In the genomic region with DNA sequence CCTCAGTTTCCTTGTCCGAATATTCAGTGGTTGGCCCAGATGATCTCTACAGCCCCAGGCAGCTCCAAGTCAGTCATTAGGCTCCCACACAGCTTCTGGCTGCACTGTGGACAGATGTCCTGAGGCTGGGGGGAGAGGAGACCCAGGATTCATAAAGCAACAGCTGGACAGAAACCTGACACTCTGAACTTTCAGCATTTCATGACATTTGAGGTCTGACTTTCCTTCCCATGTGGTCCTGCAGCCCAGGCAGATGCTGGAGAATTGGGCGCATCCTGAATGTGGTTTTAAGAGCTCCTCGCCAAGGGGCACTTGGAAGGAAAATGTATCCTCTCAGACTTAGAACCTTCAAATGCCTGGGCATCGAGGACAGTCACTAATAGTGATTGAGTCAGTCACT, we compare ENCODE assay signal across 19 cellular contexts. TPM values are rescaled to one million over a fixed set of nuclear protein-coding genes. Genes with fewer than 3 reads are reported as not detected.
DNase-seq lines count a peak whose midpoint lies in the region; ATAC-seq lines count a peak whose summit lies in the region.
"Had no signal": no experiment of that assay in that cellular context is flagged by ENCODE, and none has a peak within 500 bp of the region (broad histone marks: within the 10 kb centered on the region; RNA-seq: fewer than 3 reads in every experiment).

No MANE protein-coding gene starts in this region.

- H3K36me3 Mint-ChIP-seq in activated T-cell treated with anti-CD3 and anti-CD28 coated beads, Interleukin-2, amount 50 U/mL, for 24 hours (ENCODE audit: low read depth) = no peaks in the 10 kb centered on the region
- H3K36me3 Mint-ChIP-seq: CD14-positive monocyte; CD4-positive, alpha-beta memory T cell had no signal

- ATAC-seq in GM19035 (IDR thresholded peaks at IDR 0.05; ENCODE audit: unreplicated experiment) = no peak
- ATAC-seq: A549, HCT116, K562 had no signal

- H3K27ac Mint-ChIP-seq in activated T-cell treated with anti-CD3 and anti-CD28 coated beads, Interleukin-2, amount 50 U/mL, for 24 hours = no peak overlapping the region
- H3K27ac Mint-ChIP-seq: CD4-positive, alpha-beta memory T cell; HFFc6 had no signal

- H3K9me3 Mint-ChIP-seq in activated T-cell treated with anti-CD3 and anti-CD28 coated beads, Interleukin-2, amount 50 U/mL, for 24 hours = no peaks in the 10 kb centered on the region
- H3K9me3 Mint-ChIP-seq: CD14-positive monocyte, HFFc6 had no signal

- H3K4me1 Mint-ChIP-seq in activated T-cell treated with anti-CD3 and anti-CD28 coated beads, Interleukin-2, amount 50 U/mL, for 24 hours (ENCODE audit: low read depth) = no peaks in the 10 kb centered on the region
- H3K4me1 Mint-ChIP-seq: CD4-positive, alpha-beta memory T cell had no signal

- H3K4me3 Mint-ChIP-seq in activated T-cell treated with anti-CD3 and anti-CD28 coated beads, Interleukin-2, amount 50 U/mL, for 24 hours = no peak overlapping the region
- H3K4me3 Mint-ChIP-seq: CD14-positive monocyte; CD4-positive, alpha-beta memory T cell; HFFc6 had no signal

- peaks cover 23% of the 10 kb centered on the region for H3K27me3 Mint-ChIP-seq in activated T-cell treated with anti-CD3 and anti-CD28 coated beads, Interleukin-2, amount 50 U/mL, for 24 hours

- DNase-seq in NCI-H2171 treated with DMSO at 0.1 percent for 48 hours (lab: John Stamatoyannopoulos, UW) = peak; percentile 47
- DNase-seq in NCI-H2171 (lab: John Stamatoyannopoulos, UW) = no peak
- DNase-seq in RPMI7951 (ENCODE audit: low read depth) = peak; percentile 54
- peak; percentile 55 for DNase-seq in myocyte (ENCODE audit: low read depth)
- no peak for DNase-seq in activated T-cell treated with anti-CD3 and anti-CD28 coated beads, Interleukin-2, amount 50 U/mL, for 24 hours
- no peak for DNase-seq in NCI-H748 (lab: John Stamatoyannopoulos, UW; ENCODE audit: unreplicated experiment)
- DNase-seq: AML-193; Calu3; CD4-positive, alpha-beta memory T cell; GOT3; H7; HFFc6; IMR-90 had no signal

RNA-seq across cellular contexts. Expression of a gene that starts 30.0 kb away (rescaled TPM):
- 0.49 and 0.72 TPM in 2 replicates for total RNA-seq in RPMI7951 (2014; rRNA removed; shearing (Covaris generic))
- total RNA-seq in myocyte = not detected in 2 replicates
- polyA plus RNA-seq in myocyte (2012) = 0.29 TPM
- total RNA-seq: HFFc6 had no signal
- polyA plus RNA-seq: BJ; CD4-positive, alpha-beta memory T cell; IMR-90 had no signal

Comparison
In these comparisons a context has a peak if more than half of its experiments do, and no peak if none do; other contexts are left out.
1. DNase-seq: peak in NCI-H2171 treated with DMSO at 0.1 percent for 48 hours (single experiment), RPMI7951 (single experiment) and myocyte (single experiment); none in NCI-H2171 (single experiment), activated T-cell treated with anti-CD3 and anti-CD28 coated beads, Interleukin-2, amount 50 U/mL, for 24 hours (single experiment) and NCI-H748 (single experiment).